Comparison of ENCODE assay signal across 15 cellular contexts in genomic region chr2:39202639-39203369, GRCh38. TPM values are rescaled to one million over a fixed set of nuclear protein-coding genes. Genes with fewer than 3 reads are reported as not detected.
DNase-seq lines count a peak whose midpoint lies in the region; ATAC-seq and TF ChIP-seq lines count a peak whose summit lies in the region.
"Had no signal": no experiment of that assay in that cellular context is flagged by ENCODE, and none has a peak within 500 bp of the region (broad histone marks: within the 10 kb centered on the region; RNA-seq: fewer than 3 reads in every experiment).

No MANE protein-coding gene starts in this region.

- no peaks in the 10 kb centered on the region for H3K27me3 Mint-ChIP-seq in natural killer cell treated with Interleukin-12 subunit alpha and Interleukin-12 subunit beta and Interleukin-15 and Interleukin-18, amount 100 ng/mL, for 72 hours
- H3K27me3 Mint-ChIP-seq in natural killer cell (ENCODE audit: low read depth in 2 of 2) = peaks cover 0 to 3% of the 10 kb centered on the region in 2 donors
- H3K27me3 Mint-ChIP-seq in T-helper 1 cell treated with Interleukin-12 subunit alpha and Interleukin-12 subunit beta and Interleukin-4 antibody, amounts not matched to agents 30 μg/mL and 1 μg/mL, for 36 hours (ENCODE audit: low read depth) = peaks cover 7% of the 10 kb centered on the region
- no peaks in the 10 kb centered on the region for H3K27me3 Mint-ChIP-seq in stimulated activated naive CD8-positive, alpha-beta T cell treated with anti-CD3 and anti-CD28 coated beads, Interleukin-15, amount 100 ng/mL, for 72 hours
- H3K27me3 Mint-ChIP-seq: naive thymus-derived CD8-positive, alpha-beta T cell; stimulated activated memory B cell treated with anti-CD40 and anti-IgM and Interleukin-4, amounts not matched to agents 10 μg/mL and 1 μg/mL and 100 μg/mL, for 72 hours had no signal

- no peak overlapping the region for H2AFZ ChIP-seq in PC-9

- H3K27ac Mint-ChIP-seq in natural killer cell treated with Interleukin-12 subunit alpha and Interleukin-12 subunit beta and Interleukin-15 and Interleukin-18, amount 100 ng/mL, for 72 hours = no peak overlapping the region
- no peak overlapping the region for H3K27ac Mint-ChIP-seq in natural killer cell
- H3K27ac Mint-ChIP-seq in T-helper 1 cell treated with Interleukin-12 subunit alpha and Interleukin-12 subunit beta and Interleukin-4 antibody, amounts not matched to agents 30 μg/mL and 1 μg/mL, for 36 hours = peak overlapping the region; percentile 62
- H3K27ac Mint-ChIP-seq in stimulated activated naive CD8-positive, alpha-beta T cell treated with anti-CD3 and anti-CD28 coated beads, Interleukin-15, amount 100 ng/mL, for 72 hours = peak overlapping the region in 1 of 2 donors; percentile 72
- H3K27ac Mint-ChIP-seq: brain; stimulated activated memory B cell treated with anti-CD40 and anti-IgM and Interleukin-4, amounts not matched to agents 10 μg/mL and 1 μg/mL and 100 μg/mL, for 72 hours had no signal

- H3K4me1 ChIP-seq in PC-9 (replicated peaks; ENCODE audit: insufficient read depth) = peaks cover 3% of the 10 kb centered on the region; the same call in 1 of the 2 replicates
- H3K4me1 ChIP-seq: left lung had no signal

- intact Hi-C loops in natural killer cell (cut with micrococcal nuclease) = no loop called here
- intact Hi-C loops in PC-9 (cut with micrococcal nuclease; ENCODE audit: unreplicated experiment) = no loop called here

- no peaks in the 10 kb centered on the region for H3F3A ChIP-seq in PC-9 (ENCODE audit: insufficient read depth, low read depth)

- CTCF ChIA-PET in PC-9 (lab: Charles Lee) = interaction anchor here (0.6 kb wide), 1 partner anchor 90 kb away, joined by 3 read pairs; no protein-coding TSS in a partner anchor

- H3K4me2 ChIP-seq in PC-9 = no peak overlapping the region

- BruUV-seq in PC-9 (replicated peaks; lab: Mats Ljungman, UMichigan) = no TSS peak

- no peak for DNase-seq in natural killer cell treated with Interleukin-12 subunit alpha and Interleukin-12 subunit beta and Interleukin-15 and Interleukin-18, amount 100 ng/mL, for 72 hours (ENCODE audit: low spot score)
- no peak for DNase-seq in natural killer cell
- peak; percentile 7 for DNase-seq in epithelial cell of esophagus (ENCODE audit: low read depth)
- DNase-seq in stimulated activated naive CD8-positive, alpha-beta T cell treated with anti-CD3 and anti-CD28 coated beads, Interleukin-15, amount 100 ng/mL, for 72 hours = peak in 1 of 2 donors; percentile 21
- no peak for DNase-seq in D341Med (ENCODE audit: low spot score)
- no peak for DNase-seq in PC-9
- DNase-seq: activated CD4-positive, CD25-positive, alpha-beta regulatory T cell; glutamatergic neuron; left lung; naive thymus-derived CD8-positive, alpha-beta T cell; stimulated activated CD4-positive, alpha-beta T cell treated with anti-CD3 and anti-CD28 coated beads, Interleukin-4, amount 100 ng/mL, for 24 hours had no signal

- H3K4me1 Mint-ChIP-seq in natural killer cell treated with Interleukin-12 subunit alpha and Interleukin-12 subunit beta and Interleukin-15 and Interleukin-18, amount 100 ng/mL, for 72 hours (ENCODE audit: low read depth in 2 of 2) = peaks cover 11 to 16% of the 10 kb centered on the region in 2 donors
- H3K4me1 Mint-ChIP-seq in natural killer cell = peaks cover 0 to 5% of the 10 kb centered on the region in 2 donors
- H3K4me1 Mint-ChIP-seq in T-helper 1 cell treated with Interleukin-12 subunit alpha and Interleukin-12 subunit beta and Interleukin-4 antibody, amounts not matched to agents 30 μg/mL and 1 μg/mL, for 36 hours (ENCODE audit: low read depth) = peaks cover 21% of the 10 kb centered on the region
- peaks cover 20% of the 10 kb centered on the region for H3K4me1 Mint-ChIP-seq in stimulated activated naive CD8-positive, alpha-beta T cell treated with anti-CD3 and anti-CD28 coated beads, Interleukin-15, amount 100 ng/mL, for 72 hours
- H3K4me1 Mint-ChIP-seq: brain; stimulated activated memory B cell treated with anti-CD40 and anti-IgM and Interleukin-4, amounts not matched to agents 10 μg/mL and 1 μg/mL and 100 μg/mL, for 72 hours had no signal

- H3K9me3 ChIP-seq in PC-9 (ENCODE audit: insufficient read depth, low read depth) = no peaks in the 10 kb centered on the region
- H3K9me3 ChIP-seq: left lung had no signal

- no peaks in the 10 kb centered on the region for H3K79me2 ChIP-seq in PC-9 (ENCODE audit: low read depth)

- TF ChIP-seq CTCF in natural killer cell (IDR thresholded peaks at IDR 0.05) (no peak), epithelial cell of esophagus (IDR thresholded peaks at IDR 0.05; ENCODE audit: insufficient read depth, low read depth, low read length, missing control alignments) (no peak), PC-9 (conservative IDR thresholded peaks at IDR 0.05) (no peak)

- no peak overlapping the region for H3K4me3 ChIP-seq in epithelial cell of esophagus (ENCODE audit: low read length)
- H3K4me3 ChIP-seq in PC-9 = no peak overlapping the region
- H3K4me3 ChIP-seq: left lung had no signal

- H3K27me3 ChIP-seq in PC-9 (ENCODE audit: insufficient read depth, low read depth) = no peaks in the 10 kb centered on the region
- H3K27me3 ChIP-seq: left lung had no signal

- POLR2A ChIA-PET in PC-9 (lab: Charles Lee; ENCODE audit: unreplicated experiment) = no interaction called here

- no peaks in the 10 kb centered on the region for H3K9me2 ChIP-seq in PC-9 (ENCODE audit: insufficient read depth)

- peaks cover 8% of the 10 kb centered on the region for H3K36me3 Mint-ChIP-seq in natural killer cell treated with Interleukin-12 subunit alpha and Interleukin-12 subunit beta and Interleukin-15 and Interleukin-18, amount 100 ng/mL, for 72 hours
- no peaks in the 10 kb centered on the region for H3K36me3 Mint-ChIP-seq in natural killer cell
- peaks cover 33% of the 10 kb centered on the region for H3K36me3 Mint-ChIP-seq in T-helper 1 cell treated with Interleukin-12 subunit alpha and Interleukin-12 subunit beta and Interleukin-4 antibody, amounts not matched to agents 30 μg/mL and 1 μg/mL, for 36 hours (ENCODE audit: low read depth)
- H3K36me3 Mint-ChIP-seq: brain had no signal

- H3K9me3 Mint-ChIP-seq in natural killer cell treated with Interleukin-12 subunit alpha and Interleukin-12 subunit beta and Interleukin-15 and Interleukin-18, amount 100 ng/mL, for 72 hours = peaks cover 5% of the 10 kb centered on the region
- no peaks in the 10 kb centered on the region for H3K9me3 Mint-ChIP-seq in natural killer cell
- peaks cover 28% of the 10 kb centered on the region for H3K9me3 Mint-ChIP-seq in T-helper 1 cell treated with Interleukin-12 subunit alpha and Interleukin-12 subunit beta and Interleukin-4 antibody, amounts not matched to agents 30 μg/mL and 1 μg/mL, for 36 hours
- H3K9me3 Mint-ChIP-seq in stimulated activated naive CD8-positive, alpha-beta T cell treated with anti-CD3 and anti-CD28 coated beads, Interleukin-15, amount 100 ng/mL, for 72 hours = peaks cover 8 to 31% of the 10 kb centered on the region in 2 donors

- no peak overlapping the region for H3K27ac ChIP-seq in PC-9
- H3K27ac ChIP-seq: left lung had no signal

- H3K4me3 Mint-ChIP-seq in natural killer cell treated with Interleukin-12 subunit alpha and Interleukin-12 subunit beta and Interleukin-15 and Interleukin-18, amount 100 ng/mL, for 72 hours = peak overlapping the region; percentile 48
- no peak overlapping the region for H3K4me3 Mint-ChIP-seq in natural killer cell
- H3K4me3 Mint-ChIP-seq in T-helper 1 cell treated with Interleukin-12 subunit alpha and Interleukin-12 subunit beta and Interleukin-4 antibody, amounts not matched to agents 30 μg/mL and 1 μg/mL, for 36 hours = no peak overlapping the region
- peak overlapping the region in 1 of 2 donors; percentile 73 for H3K4me3 Mint-ChIP-seq in stimulated activated naive CD8-positive, alpha-beta T cell treated with anti-CD3 and anti-CD28 coated beads, Interleukin-15, amount 100 ng/mL, for 72 hours
- H3K4me3 Mint-ChIP-seq: brain; naive thymus-derived CD8-positive, alpha-beta T cell; stimulated activated memory B cell treated with anti-CD40 and anti-IgM and Interleukin-4, amounts not matched to agents 10 μg/mL and 1 μg/mL and 100 μg/mL, for 72 hours had no signal

- H4K20me1 ChIP-seq in PC-9 (ENCODE audit: insufficient read depth) = no peaks in the 10 kb centered on the region

- peak in 1 of 2 donors; percentile 65 for ATAC-seq in natural killer cell treated with Interleukin-12 subunit alpha and Interleukin-12 subunit beta and Interleukin-15 and Interleukin-18, amount 100 ng/mL, for 72 hours
- ATAC-seq in natural killer cell = no peak
- peak; percentile 94 for ATAC-seq in stimulated activated naive CD8-positive, alpha-beta T cell treated with anti-CD3 and anti-CD28 coated beads, Interleukin-15, amount 100 ng/mL, for 72 hours
- no peak for ATAC-seq in HG02884 (IDR thresholded peaks at IDR 0.05; ENCODE audit: unreplicated experiment)
- ATAC-seq: left lung; naive thymus-derived CD8-positive, alpha-beta T cell; stimulated activated memory B cell treated with anti-CD40 and anti-IgM and Interleukin-4, amounts not matched to agents 10 μg/mL and 1 μg/mL and 100 μg/mL, for 72 hours had no signal

- no peaks in the 10 kb centered on the region for H3K36me3 ChIP-seq in PC-9 (ENCODE audit: low read depth)
- H3K36me3 ChIP-seq: left lung had no signal

RNA-seq across cellular contexts. Expression of gene CDKL4, which starts 41.0 kb away (rescaled TPM):
- total RNA-seq in natural killer cell treated with Interleukin-12 subunit alpha and Interleukin-12 subunit beta and Interleukin-15 and Interleukin-18, amount 100 ng/mL, for 72 hours = not detected
- total RNA-seq in natural killer cell = not detected
- not detected in 2 replicates for total RNA-seq in PC-9 (2021)
- total RNA-seq: naive thymus-derived CD8-positive, alpha-beta T cell had no signal
